Comparison of ENCODE assay signal across 9 cellular contexts in the genomic region with DNA sequence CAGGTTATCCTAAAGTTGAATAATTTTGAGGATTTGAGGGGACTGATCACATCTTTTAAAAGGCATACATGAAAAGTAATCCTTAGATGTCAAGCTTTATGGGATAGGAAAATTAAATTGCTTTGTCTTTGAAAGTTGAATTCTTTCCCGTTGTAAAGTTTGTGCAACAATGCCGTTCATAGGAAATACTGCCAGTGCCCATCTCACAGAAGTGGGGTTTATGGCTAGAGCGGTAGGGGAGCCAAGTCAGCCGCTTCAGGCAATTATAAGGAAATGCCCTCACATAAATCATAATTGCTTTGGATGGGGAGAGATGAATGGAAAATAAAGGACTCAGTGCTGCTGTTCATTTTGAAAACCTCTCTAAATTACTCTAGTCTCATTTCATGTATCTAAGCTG. TPM values are rescaled to one million over a fixed set of nuclear protein-coding genes. Genes with fewer than 3 reads are reported as not detected.
DNase-seq lines count a peak whose midpoint lies in the region; ATAC-seq and TF ChIP-seq lines count a peak whose summit lies in the region.
"Had no signal": no experiment of that assay in that cellular context is flagged by ENCODE, and none has a peak within 500 bp of the region (broad histone marks: within the 10 kb centered on the region; RNA-seq: fewer than 3 reads in every experiment).

No MANE protein-coding gene starts in this region.

- no peaks in the 10 kb centered on the region for H3K9me3 Mint-ChIP-seq in activated naive CD8-positive, alpha-beta T cell (ENCODE audit: low read depth)
- H3K9me3 Mint-ChIP-seq in activated naive CD8-positive, alpha-beta T cell treated with anti-CD3 and anti-CD28 coated beads for 36 hours = no peaks in the 10 kb centered on the region
- H3K9me3 Mint-ChIP-seq in central memory CD8-positive, alpha-beta T cell = no peaks in the 10 kb centered on the region
- peaks cover 12% of the 10 kb centered on the region for H3K9me3 Mint-ChIP-seq in nephron

- no peak overlapping the region for H3K4me2 ChIP-seq in mesendoderm (ENCODE audit: low read length)
- no peak overlapping the region for H3K4me2 ChIP-seq in trophoblast cell (ENCODE audit: low read length)

- H4K91ac ChIP-seq in trophoblast cell (ENCODE audit: low read depth, low read length) = no peak overlapping the region

- H3K4ac ChIP-seq in mesendoderm (ENCODE audit: low read depth, low read length) = no peak overlapping the region
- no peak overlapping the region for H3K4ac ChIP-seq in trophoblast cell (ENCODE audit: low read depth, low read length)

- no peak overlapping the region for H3K56ac ChIP-seq in mesendoderm (ENCODE audit: low read length)

- H4K12ac ChIP-seq in trophoblast cell (ENCODE audit: low read depth, low read length) = no peak overlapping the region

- no CpG with 5 or more reads among the region's 4 CpGs for WGBS in mesendoderm (ENCODE audit: extremely low coverage, insufficient coverage, low lambda C conversion rate)
- no CpG with 5 or more reads among the region's 4 CpGs for WGBS in trophoblast cell (ENCODE audit: extremely low coverage, insufficient coverage, insufficient read length)

- H3K4me1 ChIP-seq in mesendoderm (ENCODE audit: control insufficient read depth, low read depth, low read length) = no peaks in the 10 kb centered on the region
- H3K4me1 ChIP-seq in trophoblast cell (ENCODE audit: control insufficient read depth in 1 of 2, insufficient read depth in 2 of 2, low read length in 2 of 2) = no peaks in the 10 kb centered on the region

- ATAC-seq in central memory CD8-positive, alpha-beta T cell (replicated peaks; ENCODE audit: extremely low read depth, poor library complexity, severe bottlenecking) = no peak

- H3K4me3 Mint-ChIP-seq in activated naive CD8-positive, alpha-beta T cell = no peak overlapping the region
- H3K4me3 Mint-ChIP-seq in activated naive CD8-positive, alpha-beta T cell treated with anti-CD3 and anti-CD28 coated beads for 36 hours = no peak overlapping the region
- no peak overlapping the region for H3K4me3 Mint-ChIP-seq in central memory CD8-positive, alpha-beta T cell
- no peak overlapping the region for H3K4me3 Mint-ChIP-seq in nephron

- peaks cover 10% of the 10 kb centered on the region for H3K36me3 Mint-ChIP-seq in activated naive CD8-positive, alpha-beta T cell
- H3K36me3 Mint-ChIP-seq in activated naive CD8-positive, alpha-beta T cell treated with anti-CD3 and anti-CD28 coated beads for 36 hours = peaks cover 33% of the 10 kb centered on the region
- H3K36me3 Mint-ChIP-seq in central memory CD8-positive, alpha-beta T cell (ENCODE audit: insufficient read depth) = peaks cover 49% of the 10 kb centered on the region
- peaks cover 72% of the 10 kb centered on the region for H3K36me3 Mint-ChIP-seq in nephron (ENCODE audit: low read depth)

- H3K36me3 ChIP-seq in mesendoderm (ENCODE audit: control insufficient read depth, insufficient read depth, low read length) (peaks cover 6% of the 10 kb centered on the region), trophoblast cell (ENCODE audit: control insufficient read depth in 1 of 2, insufficient read depth in 2 of 2, low read length in 2 of 2) (peaks cover 29 to 34% of the 10 kb centered on the region in 2 experiments)

- H3K27me3 Mint-ChIP-seq in activated naive CD8-positive, alpha-beta T cell = no peaks in the 10 kb centered on the region
- H3K27me3 Mint-ChIP-seq in activated naive CD8-positive, alpha-beta T cell treated with anti-CD3 and anti-CD28 coated beads for 36 hours = no peaks in the 10 kb centered on the region
- no peaks in the 10 kb centered on the region for H3K27me3 Mint-ChIP-seq in central memory CD8-positive, alpha-beta T cell
- no peaks in the 10 kb centered on the region for H3K27me3 Mint-ChIP-seq in nephron (ENCODE audit: low read depth)

- H3K4me3 ChIP-seq in mesendoderm (ENCODE audit: low read length) = no peak overlapping the region
- H3K4me3 ChIP-seq in trophoblast cell (ENCODE audit: low read depth, low read length) = no peak overlapping the region

- TF ChIP-seq CTCF in nephron (IDR thresholded peaks at IDR 0.05; ENCODE audit: unreplicated experiment in 3 of 3) = no peak

- H3K27me3 ChIP-seq in mesendoderm (ENCODE audit: insufficient read depth, low read length, poor library complexity) (no peaks in the 10 kb centered on the region), trophoblast cell (ENCODE audit: insufficient read depth, low read length) (no peaks in the 10 kb centered on the region)

- H2AFZ ChIP-seq in trophoblast cell (ENCODE audit: insufficient read depth, low read length, poor library complexity) = no peak overlapping the region

- H4K5ac ChIP-seq in mesendoderm (ENCODE audit: low read length) = no peak overlapping the region

- no peak for DNase-seq in activated naive CD8-positive, alpha-beta T cell treated with anti-CD3 and anti-CD28 coated beads for 36 hours
- no peak for DNase-seq in central memory CD8-positive, alpha-beta T cell (ENCODE audit: low spot score in 2 of 2)
- DNase-seq in mesendoderm = no peak
- no peak for DNase-seq in HUDEP-2 (lab: John Stamatoyannopoulos, UW; ENCODE audit: unreplicated experiment in 76 of 76)
- no peak for DNase-seq in AG08396 (ENCODE audit: low spot score)
- DNase-seq in trophoblast cell = no peak
- DNase-seq: NCI-H2029 had no signal

- H3K9me3 ChIP-seq in trophoblast cell (ENCODE audit: insufficient read depth, low read depth, low read length) = no peaks in the 10 kb centered on the region

- no peak overlapping the region for H2AK5ac ChIP-seq in mesendoderm (ENCODE audit: low read length)
- H2AK5ac ChIP-seq in trophoblast cell (ENCODE audit: low read length) = no peak overlapping the region

- H3K79me1 ChIP-seq in mesendoderm (ENCODE audit: low read length) (no peaks in the 10 kb centered on the region), trophoblast cell (ENCODE audit: low read length) (no peaks in the 10 kb centered on the region)

- H3K18ac ChIP-seq in mesendoderm (ENCODE audit: low read length) = no peak overlapping the region
- no peak overlapping the region for H3K18ac ChIP-seq in trophoblast cell (ENCODE audit: low read length)

- peak overlapping the region; percentile 10 for H3K27ac Mint-ChIP-seq in activated naive CD8-positive, alpha-beta T cell
- no peak overlapping the region for H3K27ac Mint-ChIP-seq in activated naive CD8-positive, alpha-beta T cell treated with anti-CD3 and anti-CD28 coated beads for 36 hours
- peak overlapping the region; percentile 73 for H3K27ac Mint-ChIP-seq in central memory CD8-positive, alpha-beta T cell (ENCODE audit: low read depth)
- H3K27ac Mint-ChIP-seq in nephron = peak overlapping the region; percentile 1 to 56 (median 44)

- H3K14ac ChIP-seq in trophoblast cell (ENCODE audit: low read length) = no peak overlapping the region

- H3K27ac ChIP-seq in mesendoderm (ENCODE audit: low read depth, low read length) (no peak overlapping the region), trophoblast cell (ENCODE audit: low read depth, low read length) (no peak overlapping the region)

- H4K8ac ChIP-seq in mesendoderm (ENCODE audit: low read depth, low read length) (no peak overlapping the region), trophoblast cell (ENCODE audit: low read depth, low read length) (no peak overlapping the region)

- no peak overlapping the region for H2BK5ac ChIP-seq in mesendoderm (ENCODE audit: low read length)
- H2BK5ac ChIP-seq in trophoblast cell (ENCODE audit: low read depth, low read length, poor library complexity) = no peak overlapping the region

- H3K23ac ChIP-seq in mesendoderm (ENCODE audit: low read length) (no peak overlapping the region), trophoblast cell (ENCODE audit: low read length) (no peak overlapping the region)

- H2BK15ac ChIP-seq in mesendoderm (replicated peaks; ENCODE audit: low read depth) = no peak overlapping the region

- H3K79me2 ChIP-seq in mesendoderm (ENCODE audit: control insufficient read depth, insufficient read depth, low read length) = peaks cover 1% of the 10 kb centered on the region
- no peaks in the 10 kb centered on the region for H3K79me2 ChIP-seq in trophoblast cell (ENCODE audit: control insufficient read depth, insufficient read depth, low read length, poor library complexity)

- H2BK12ac ChIP-seq in trophoblast cell (ENCODE audit: low read length) = no peak overlapping the region

- H3K4me1 Mint-ChIP-seq in activated naive CD8-positive, alpha-beta T cell (ENCODE audit: low read depth) = peaks cover 22% of the 10 kb centered on the region
- H3K4me1 Mint-ChIP-seq in activated naive CD8-positive, alpha-beta T cell treated with anti-CD3 and anti-CD28 coated beads for 36 hours = peaks cover 14% of the 10 kb centered on the region
- H3K4me1 Mint-ChIP-seq in central memory CD8-positive, alpha-beta T cell = peaks cover 32% of the 10 kb centered on the region
- H3K4me1 Mint-ChIP-seq in nephron = peaks cover 10% of the 10 kb centered on the region

- H2BK120ac ChIP-seq in mesendoderm (ENCODE audit: low read depth, low read length) = no peak overlapping the region
- no peak overlapping the region for H2BK120ac ChIP-seq in trophoblast cell (ENCODE audit: insufficient read depth, low read length, poor library complexity)

- H3K9ac ChIP-seq in mesendoderm (ENCODE audit: low read length) (no peak overlapping the region), trophoblast cell (ENCODE audit: low read length) (no peak overlapping the region)

RNA-seq across cellular contexts. Expression of a gene that starts 18.1 kb away (rescaled TPM):
- total RNA-seq in activated naive CD8-positive, alpha-beta T cell treated with anti-CD3 and anti-CD28 coated beads for 36 hours = 100 to 1,000 TPM; 162 to 170 TPM
- 256 TPM for polyA plus RNA-seq in mesendoderm (2013, experiment 1 of 2)
- 264 TPM for polyA plus RNA-seq in mesendoderm (2013, experiment 2 of 2)
- 95.4 and 98.0 TPM in 2 replicates for polyA plus RNA-seq in trophoblast cell (2013)

RNA-seq across cellular contexts. Expression of a gene that starts 18.4 kb away (rescaled TPM):
- total RNA-seq in activated naive CD8-positive, alpha-beta T cell treated with anti-CD3 and anti-CD28 coated beads for 36 hours = 100 to 1,000 TPM; 108 to 114 TPM
- 96.2 TPM for polyA plus RNA-seq in mesendoderm (2013, experiment 1 of 2)
- 102 TPM for polyA plus RNA-seq in mesendoderm (2013, experiment 2 of 2)
- polyA plus RNA-seq in trophoblast cell (2013) = 69.0 and 70.2 TPM in 2 replicates
